ENCODE assay signal across 26 cellular contexts in genomic region chr11:13225058-13226001, GRCh38.
"Had no signal": no experiment of that assay in that cellular context is flagged by ENCODE, and none has a peak within 500 bp of the region (broad histone marks: within the 10 kb centered on the region; RNA-seq: fewer than 3 reads in every experiment).

No MANE protein-coding gene starts in this region.

- H3K27ac ChIP-seq: brain microvascular endothelial cell, coronary artery, dorsolateral prefrontal cortex, right lobe of liver, tibial nerve had no signal

- DNase-seq: activated CD4-positive, alpha-beta memory T cell treated with anti-CD3 and anti-CD28 coated beads for 36 hours; activated CD4-positive, alpha-beta T cell treated with anti-CD3 and anti-CD28 coated beads, Interleukin-2, amount 10 ng/mL, durations not matched to agents 24 days and 14 days; activated CD4-positive, CD25-positive, alpha-beta regulatory T cell treated with anti-CD3 and anti-CD28 coated beads, Interleukin-2, amount 50 U/mL, for 72 hours; activated CD8-positive, alpha-beta memory T cell treated with anti-CD3 and anti-CD28 coated beads, Interleukin-2, amount 50 U/mL, for 4 hours; activated effector memory CD4-positive, alpha-beta T cell treated with anti-CD3 and anti-CD28 coated beads, Interleukin-2, amount 50 U/mL, for 16 hours; activated naive CD4-positive, alpha-beta T cell treated with anti-CD3 and anti-CD28 coated beads, Interleukin-2, amount 10 ng/mL, durations not matched to agents 7 days and 5 days; activated naive CD8-positive, alpha-beta T cell treated with anti-CD3 and anti-CD28 coated beads, Interleukin-2, amount 10 ng/mL, durations not matched to agents 7 days and 5 days; activated T-cell treated with anti-CD3 and anti-CD28 coated beads, Interleukin-2, amount 50 U/mL, for 1 hour; amniotic stem cell; brain microvascular endothelial cell; dorsolateral prefrontal cortex; effector memory CD4-positive, alpha-beta T cell; head of caudate nucleus; hippocampal formation; left ventricle myocardium superior; mucosa of descending colon; posterior cingulate gyrus; right lobe of liver; stimulated activated CD4-positive, alpha-beta T cell treated with anti-CD3 and anti-CD28 coated beads, Interleukin-2, amount 100 ng/mL, for 48 hours; stimulated activated naive CD4-positive, alpha-beta T cell treated with Interleukin-2 at 50 U/mL for 16 hours; T1000 had no signal

- H3K4me1 ChIP-seq: right lobe of liver had no signal

- H3K4me3 Mint-ChIP-seq: activated CD4-positive, alpha-beta memory T cell treated with anti-CD3 and anti-CD28 coated beads for 36 hours; activated CD4-positive, alpha-beta T cell treated with anti-CD3 and anti-CD28 coated beads, Interleukin-2, amount 10 ng/mL, durations not matched to agents 24 days and 14 days; activated naive CD4-positive, alpha-beta T cell treated with anti-CD3 and anti-CD28 coated beads, Interleukin-2, amount 10 ng/mL, durations not matched to agents 7 days and 5 days; activated naive CD8-positive, alpha-beta T cell treated with anti-CD3 and anti-CD28 coated beads, Interleukin-2, amount 10 ng/mL, durations not matched to agents 7 days and 5 days; activated T-helper 1 cell treated with anti-CD3 and anti-CD28 coated beads, Interleukin-12 subunit alpha, Interleukin-12 subunit beta, Interleukin-2, Interleukin-4 antibody, amounts not matched to agents 30 ng/mL and 10 ng/mL and 1 ng/mL, durations not matched to agents 14 hours and 24 hours and 36 hours; natural killer cell treated with Interleukin-12 subunit alpha and Interleukin-12 subunit beta and Interleukin-15 and Interleukin-18, amount 100 ng/mL, for 72 hours had no signal

- FAIRE-seq: astrocyte had no signal

- ATAC-seq: left ventricle myocardium superior; mucosa of descending colon; natural killer cell treated with Interleukin-12 subunit alpha and Interleukin-12 subunit beta and Interleukin-15 and Interleukin-18, amount 100 ng/mL, for 72 hours; right lobe of liver had no signal

- H3K36me3 ChIP-seq: brain microvascular endothelial cell, right lobe of liver, tibial nerve had no signal

- H3K9me3 Mint-ChIP-seq: activated CD4-positive, alpha-beta memory T cell treated with anti-CD3 and anti-CD28 coated beads for 36 hours; activated CD4-positive, alpha-beta T cell treated with anti-CD3 and anti-CD28 coated beads, Interleukin-2, amount 10 ng/mL, durations not matched to agents 24 days and 14 days; activated naive CD4-positive, alpha-beta T cell treated with anti-CD3 and anti-CD28 coated beads, Interleukin-2, amount 10 ng/mL, durations not matched to agents 7 days and 5 days; activated naive CD8-positive, alpha-beta T cell treated with anti-CD3 and anti-CD28 coated beads, Interleukin-2, amount 10 ng/mL, durations not matched to agents 7 days and 5 days; activated T-helper 1 cell treated with anti-CD3 and anti-CD28 coated beads, Interleukin-12 subunit alpha, Interleukin-12 subunit beta, Interleukin-2, Interleukin-4 antibody, amounts not matched to agents 30 ng/mL and 10 ng/mL and 1 ng/mL, durations not matched to agents 14 hours and 24 hours and 36 hours; natural killer cell treated with Interleukin-12 subunit alpha and Interleukin-12 subunit beta and Interleukin-15 and Interleukin-18, amount 100 ng/mL, for 72 hours had no signal

- H3K36me3 Mint-ChIP-seq: activated CD4-positive, alpha-beta memory T cell treated with anti-CD3 and anti-CD28 coated beads for 36 hours; activated naive CD4-positive, alpha-beta T cell treated with anti-CD3 and anti-CD28 coated beads, Interleukin-2, amount 10 ng/mL, durations not matched to agents 7 days and 5 days; activated naive CD8-positive, alpha-beta T cell treated with anti-CD3 and anti-CD28 coated beads, Interleukin-2, amount 10 ng/mL, durations not matched to agents 7 days and 5 days; natural killer cell treated with Interleukin-12 subunit alpha and Interleukin-12 subunit beta and Interleukin-15 and Interleukin-18, amount 100 ng/mL, for 72 hours had no signal

- H3K4me3 ChIP-seq: coronary artery, dorsolateral prefrontal cortex, mucosa of descending colon, right lobe of liver, tibial nerve had no signal

- H3K27me3 ChIP-seq: brain microvascular endothelial cell, dorsolateral prefrontal cortex, right lobe of liver, tibial nerve had no signal

- H3K27me3 Mint-ChIP-seq: activated CD4-positive, alpha-beta memory T cell treated with anti-CD3 and anti-CD28 coated beads for 36 hours had no signal

- H3K4me1 Mint-ChIP-seq: activated naive CD4-positive, alpha-beta T cell treated with anti-CD3 and anti-CD28 coated beads, Interleukin-2, amount 10 ng/mL, durations not matched to agents 7 days and 5 days had no signal

- H3K27ac Mint-ChIP-seq: activated CD4-positive, alpha-beta memory T cell treated with anti-CD3 and anti-CD28 coated beads for 36 hours; activated CD4-positive, alpha-beta T cell treated with anti-CD3 and anti-CD28 coated beads, Interleukin-2, amount 10 ng/mL, durations not matched to agents 24 days and 14 days; activated naive CD4-positive, alpha-beta T cell treated with anti-CD3 and anti-CD28 coated beads, Interleukin-2, amount 10 ng/mL, durations not matched to agents 7 days and 5 days; activated naive CD8-positive, alpha-beta T cell treated with anti-CD3 and anti-CD28 coated beads, Interleukin-2, amount 10 ng/mL, durations not matched to agents 7 days and 5 days; activated T-helper 1 cell treated with anti-CD3 and anti-CD28 coated beads, Interleukin-12 subunit alpha, Interleukin-12 subunit beta, Interleukin-2, Interleukin-4 antibody, amounts not matched to agents 30 ng/mL and 10 ng/mL and 1 ng/mL, durations not matched to agents 14 hours and 24 hours and 36 hours; natural killer cell treated with Interleukin-12 subunit alpha and Interleukin-12 subunit beta and Interleukin-15 and Interleukin-18, amount 100 ng/mL, for 72 hours had no signal
